Comparison of ENCODE assay signal across 8 cellular contexts in the genomic region with DNA sequence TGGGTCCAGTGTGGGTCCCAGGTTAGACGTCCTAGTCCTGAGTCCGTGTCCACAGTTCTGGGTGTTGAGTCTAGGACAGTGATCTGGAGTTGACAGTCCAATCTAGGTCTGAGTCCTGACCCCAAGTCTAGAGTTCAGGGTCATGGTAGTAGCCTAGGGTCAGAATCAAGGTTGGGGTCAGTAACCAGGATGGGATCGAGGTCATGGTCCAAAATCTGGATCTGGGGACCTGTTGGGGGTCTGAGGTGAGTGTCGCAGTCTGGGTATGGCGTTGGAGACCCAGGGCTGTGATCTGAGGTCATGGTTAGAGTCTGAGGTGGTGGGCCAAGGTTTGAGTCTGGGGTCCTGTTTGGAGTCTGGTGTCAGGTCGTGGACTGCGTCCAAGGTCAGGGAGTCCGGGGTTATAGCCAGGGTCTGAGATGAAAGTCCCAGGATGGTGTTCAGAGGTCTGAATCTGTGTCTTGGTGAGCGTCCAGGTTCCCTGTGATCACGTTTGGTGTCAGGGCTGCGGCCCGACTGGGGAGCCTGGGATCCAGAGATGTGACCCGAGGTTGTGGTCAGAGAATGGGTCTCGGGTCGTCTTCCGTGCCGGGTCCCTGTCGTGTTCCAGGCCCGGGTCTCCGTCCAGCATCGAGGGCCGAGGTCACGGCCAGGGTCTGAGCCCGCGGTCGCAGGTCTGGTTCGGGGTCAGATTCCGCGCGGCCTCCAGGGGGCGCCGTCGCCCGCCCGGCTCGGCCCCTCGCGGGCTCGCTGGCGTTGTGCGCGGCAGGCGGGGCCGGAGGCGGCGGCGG. TPM values are rescaled to one million over a fixed set of nuclear protein-coding genes. Genes with fewer than 3 reads are reported as not detected.
A peak's percentile ranks its signal among the peaks of the same experiment; 100 is the strongest.
DNase-seq lines count a peak whose midpoint lies in the region; ATAC-seq and TF ChIP-seq lines count a peak whose summit lies in the region.

No MANE protein-coding gene starts in this region.

- H3K36me3 Mint-ChIP-seq in naive B cell = peaks cover 5 to 13% of the 10 kb centered on the region in 2 donors

- no peaks in the 10 kb centered on the region for H3K9me3 ChIP-seq in esophagus muscularis mucosa

- H3K27ac ChIP-seq in esophagus muscularis mucosa (replicated peaks in 1 of 4) (peak overlapping the region; percentile 77 to 79 (median 78)), substantia nigra (ENCODE audit: low read depth, low read length, poor library complexity, severe bottlenecking) (peak overlapping the region; percentile 71)

- ATAC-seq in HG02970 (IDR thresholded peaks at IDR 0.05; ENCODE audit: low FRiP score, unreplicated experiment) (peak; percentile 51), naive B cell (ENCODE audit: low read depth in 2 of 2) (peak; percentile 59 to 68), GM21367 (IDR thresholded peaks at IDR 0.05; ENCODE audit: unreplicated experiment) (no peak)

- no peak for TF ChIP-seq EP300 in esophagus muscularis mucosa (IDR thresholded peaks at IDR 0.05)

- peak overlapping the region in 5 of 6 donors; percentile 78 to 96 (median 94) for H3K27ac Mint-ChIP-seq in naive B cell

- peak; percentile 68 for TF ChIP-seq CTCF in GM12864 (IDR thresholded peaks at IDR 0.05; ENCODE audit: low read depth, low read length, missing control alignments)
- peak; percentile 69 to 87 (median 76) for TF ChIP-seq CTCF in esophagus muscularis mucosa (IDR thresholded peaks at IDR 0.05)

- peaks cover 50 to 78% (median 70%) of the 10 kb centered on the region in 3 donors for H3K4me1 Mint-ChIP-seq in naive B cell

- H3K4me3 ChIP-seq in GM12864 (ENCODE audit: low read depth, low read length) (peak overlapping the region; percentile 25; the same call in 1 of the 2 replicates), esophagus muscularis mucosa (peak overlapping the region; percentile 15 to 99 (median 48))

- H3K27me3 Mint-ChIP-seq in naive B cell = peaks cover 0 to 7% (median 4%) of the 10 kb centered on the region in 3 donors

- intact Hi-C loops in esophagus muscularis mucosa (cut with DNase I) = loop anchor here (1.0 kb wide), 1 partner anchor 51 kb away; no protein-coding TSS in a partner anchor

- no peaks in the 10 kb centered on the region for H3K9me3 Mint-ChIP-seq in naive B cell

- no peak for TF ChIP-seq POLR2A in esophagus muscularis mucosa (IDR thresholded peaks at IDR 0.05; ENCODE audit: low read depth)

- DNase-seq in GM12864 (ENCODE audit: low read depth) (no peak), NOMO-1 treated with dmso at 0.1 percent for 144 hours (lab: John Stamatoyannopoulos, UW; ENCODE audit: unreplicated experiment) (peak; percentile 30), esophagus muscularis mucosa (ENCODE audit: extremely low spot score) (no peak), naive B cell (peak; percentile 83), substantia nigra (lab: John Stamatoyannopoulos, UW) (peak in 42 of 49 donors; percentile 27 to 89 (median 62))
- peak; percentile 85 for DNase-seq in activated T-cell treated with anti-CD3 and anti-CD28 coated beads, Interleukin-2, amount 50 U/mL, for 1 hour

- peak overlapping the region; percentile 71 to 99 (median 89) for H3K4me3 Mint-ChIP-seq in naive B cell

- H3K36me3 ChIP-seq in esophagus muscularis mucosa = peaks cover 0 to 8% (median 3%) of the 10 kb centered on the region in 4 donors

- 63% methylated on average over 9 of the region's 47 CpGs for WGBS in esophagus muscularis mucosa

- peaks cover 59 to 83% (median 72%) of the 10 kb centered on the region in 4 donors for H3K4me1 ChIP-seq in esophagus muscularis mucosa

- no peaks in the 10 kb centered on the region for H3K27me3 ChIP-seq in esophagus muscularis mucosa

RNA-seq across cellular contexts. Expression of gene GRK2, which starts 0.4 kb away (rescaled TPM):
- total RNA-seq in esophagus muscularis mucosa = 10 to 100 TPM; 46.9 to 68.8 (median 59.5) TPM
- polyA plus RNA-seq in naive B cell (ENCODE audit: low read depth in 6 of 6) = 10 to 100 TPM; 17.9 to 63.4 (median 31.7) TPM

RNA-seq across cellular contexts. Expression of gene ANKRD13D, which starts 23.3 kb away (rescaled TPM):
- 10 to 100 TPM; 27.7 to 53.0 (median 39.5) TPM for total RNA-seq in esophagus muscularis mucosa
- polyA plus RNA-seq in naive B cell (ENCODE audit: low read depth in 6 of 6) = 10 to 100 TPM in 2 of 6 donors, 1 to 10 TPM in 4; 3.5 to 18.4 (median 8.4) TPM

RNA-seq across cellular contexts. Expression of gene SSH3, which starts 37.5 kb away (rescaled TPM):
- total RNA-seq in esophagus muscularis mucosa = 10 to 100 TPM; 28.2 to 51.5 (median 44.0) TPM
- under 1 TPM in 1 of 6 donors, not detected in 5; 0.18 TPM for polyA plus RNA-seq in naive B cell (ENCODE audit: low read depth in 6 of 6)

Comparison
In these comparisons a context has a peak if more than half of its experiments do, and no peak if none do; other contexts are left out.
1. DNase-seq: peak in NOMO-1 treated with dmso at 0.1 percent for 144 hours (single experiment), activated T-cell treated with anti-CD3 and anti-CD28 coated beads, Interleukin-2, amount 50 U/mL, for 1 hour (single experiment), naive B cell (single experiment) and substantia nigra (42 of 49); none in GM12864 (single experiment) and esophagus muscularis mucosa (single experiment).